ENCODE assay signal across 1 cellular context in genomic region chr11:111283945-111284481, GRCh38.
TF ChIP-seq lines count a peak whose summit lies in the region.

No MANE protein-coding gene starts in this region.

TF ChIP-seq in SK-N-SH, 30 proteins besides CTCF, POLR2A, EP300 and RAD21 (continued from another document):
- TF ChIP-seq REST (IDR thresholded peaks at IDR 0.05; ENCODE audit: low read depth, low read length): no peak
